In genomic region chr15:70023064-70023768, GRCh38 we compare ENCODE assay signal across 9 cellular contexts.
DNase-seq lines count a peak whose midpoint lies in the region; ATAC-seq and TF ChIP-seq lines count a peak whose summit lies in the region.
"Had no signal": no experiment of that assay in that cellular context is flagged by ENCODE, and none has a peak within 500 bp of the region (broad histone marks: within the 10 kb centered on the region; RNA-seq: fewer than 3 reads in every experiment).

No MANE protein-coding gene starts in this region.

- DNase-seq in AG04449 (ENCODE audit: low read depth, low spot score): peak; percentile 63
- DNase-seq in SIG-M5 (lab: John Stamatoyannopoulos, UW): peak; percentile 72
- DNase-seq in ascending aorta (ENCODE audit: low spot score in 2 of 2): no peak
- DNase-seq in mesothelial cell of epicardium (ENCODE audit: low spot score in 2 of 2, unreplicated experiment in 2 of 2): no peak
- peak in 1 of 2 donors; percentile 44 for DNase-seq in tibial artery
- DNase-seq in amniotic stem cell (lab: John Stamatoyannopoulos, UW): no peak

- H3K27me3 Mint-ChIP-seq in mesothelial cell of epicardium (ENCODE audit: low read depth): peaks cover 48% of the 10 kb centered on the region

- H3K27ac ChIP-seq in ascending aorta (peak overlapping the region; percentile 47 to 73), tibial artery (peak overlapping the region; percentile 23 to 65)
- H3K27ac ChIP-seq: parathyroid adenoma had no signal

- intact Hi-C loops in ascending aorta (cut with DNase I): loop anchor here (2.0 kb wide), 1 partner anchor 40 kb away; no protein-coding TSS in a partner anchor
- intact Hi-C loops in tibial artery (cut with DNase I; ENCODE audit: low total_unique reads): no loop called here

- ATAC-seq in GM18907 (IDR thresholded peaks at IDR 0.05; ENCODE audit: unreplicated experiment) (peak; percentile 84), HG03175 (IDR thresholded peaks at IDR 0.05; ENCODE audit: unreplicated experiment) (peak; percentile 86)

- peaks cover 5% of the 10 kb centered on the region for H3K9me3 Mint-ChIP-seq in mesothelial cell of epicardium

- no peak overlapping the region for H3K4me3 Mint-ChIP-seq in mesothelial cell of epicardium

- H3K27me3 ChIP-seq in ascending aorta (no peaks in the 10 kb centered on the region), tibial artery (no peaks in the 10 kb centered on the region)

- H3K27ac Mint-ChIP-seq in mesothelial cell of epicardium: peak overlapping the region; percentile 56

- no peak overlapping the region for H3K4me3 ChIP-seq in AG04449 (ENCODE audit: low read depth, low read length)
- no peak overlapping the region for H3K4me3 ChIP-seq in ascending aorta
- H3K4me3 ChIP-seq in tibial artery: no peak overlapping the region

- H3K36me3 ChIP-seq in ascending aorta (no peaks in the 10 kb centered on the region), tibial artery (no peaks in the 10 kb centered on the region)

- H3K4me1 Mint-ChIP-seq in mesothelial cell of epicardium: peaks cover 20% of the 10 kb centered on the region

- CTCF ChIA-PET in AG04449 (lab: Yijun Ruan, JAX): interaction anchor here (1.1 to 2.3 kb wide), 4 partner anchors 10 to 444 kb away, joined by 3 to 8 read pairs (median 4); no protein-coding TSS in a partner anchor

- H3K36me3 Mint-ChIP-seq in mesothelial cell of epicardium: peaks cover 3% of the 10 kb centered on the region

- TF ChIP-seq CTCF in AG04449 (IDR thresholded peaks at IDR 0.05; ENCODE audit: insufficient read depth, low read length, missing control alignments) (no peak), ascending aorta (IDR thresholded peaks at IDR 0.05) (no peak), mesothelial cell of epicardium (IDR thresholded peaks at IDR 0.05; ENCODE audit: unreplicated experiment) (no peak), tibial artery (IDR thresholded peaks at IDR 0.05) (no peak)

- H3K4me1 ChIP-seq in ascending aorta (peaks cover 4 to 26% of the 10 kb centered on the region in 2 donors), tibial artery (peaks cover 0 to 38% (median 34%) of the 10 kb centered on the region in 4 donors)
- H3K4me1 ChIP-seq: parathyroid adenoma had no signal

- POLR2A ChIA-PET in AG04449 (lab: Yijun Ruan, JAX): interaction anchor here (1.2 kb wide), 1 partner anchor 24 kb away, joined by 3 read pairs; no protein-coding TSS in a partner anchor

- H3K9me3 ChIP-seq in ascending aorta (no peaks in the 10 kb centered on the region), tibial artery (no peaks in the 10 kb centered on the region)

Comparison
In these comparisons a context has a peak if more than half of its experiments do, and no peak if none do; other contexts are left out.
1. DNase-seq: peak in AG04449 (single experiment) and SIG-M5 (single experiment); none in ascending aorta (0 of 2), mesothelial cell of epicardium (0 of 2) and amniotic stem cell (single experiment).